Comparison of ENCODE assay signal across 8 cellular contexts in the genomic region with DNA sequence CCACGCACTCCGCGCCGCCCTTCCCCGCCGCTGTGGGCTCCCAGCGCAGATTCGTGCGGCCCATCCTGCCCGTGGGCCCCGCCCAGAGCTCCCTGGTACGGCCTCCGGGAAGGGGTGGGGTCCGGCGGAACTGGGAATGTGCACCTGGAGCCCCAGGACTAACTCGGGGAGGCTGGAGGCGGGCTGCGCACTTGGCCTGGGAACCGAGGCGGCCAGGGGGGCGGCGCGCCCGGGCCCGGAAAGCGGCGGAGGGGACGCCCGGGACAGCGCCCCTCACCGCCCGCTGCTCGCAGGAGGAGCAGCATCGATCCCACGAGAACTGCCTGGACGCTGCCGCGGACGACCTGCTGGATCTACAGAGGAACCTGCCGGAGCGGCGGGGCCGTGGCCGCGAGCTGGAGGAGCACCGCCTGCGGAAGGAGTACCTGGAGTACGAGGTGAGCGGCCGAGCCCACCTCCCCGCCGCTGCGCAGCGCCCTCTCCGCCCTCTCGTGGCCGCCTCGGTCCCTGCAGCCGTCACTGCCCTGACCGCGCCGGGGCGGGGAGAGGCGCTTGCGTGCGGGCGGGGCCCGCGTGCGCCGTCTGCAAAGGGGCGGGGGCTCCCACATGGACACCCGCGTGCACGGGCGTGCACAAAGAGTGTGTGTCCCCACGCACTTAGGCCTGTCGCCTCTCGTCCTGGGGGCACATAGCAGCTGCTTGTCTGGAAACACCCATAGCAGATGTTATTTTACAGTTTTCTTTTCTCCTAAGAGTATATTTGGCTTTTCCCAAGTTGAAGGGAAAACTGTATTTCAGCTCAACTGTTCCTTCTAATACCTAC. TPM values are rescaled to one million over a fixed set of nuclear protein-coding genes. Genes with fewer than 3 reads are reported as not detected.
DNase-seq lines count a peak whose midpoint lies in the region; ATAC-seq, FAIRE-seq and TF ChIP-seq lines count a peak whose summit lies in the region.

No MANE protein-coding gene starts in this region.

- H3K27ac ChIP-seq in kidney (ENCODE audit: low read depth in 2 of 2, low read length in 2 of 2) = peak overlapping the region; percentile 89

- TF ChIP-seq CTCF in HFF-Myc (IDR thresholded peaks at IDR 0.05; ENCODE audit: low read depth, low read length, missing control alignments) (peak; percentile 75), kidney (IDR thresholded peaks at IDR 0.05; ENCODE audit: borderline replicate concordance, extremely low read depth, insufficient read depth) (peak; percentile 88)

- peaks cover 0 to 2% of the 10 kb centered on the region in 2 donors for H3K36me3 ChIP-seq in kidney (ENCODE audit: control insufficient read depth in 1 of 2, insufficient read depth in 2 of 2, low read length in 2 of 2)

- H3K4me1 ChIP-seq in kidney (ENCODE audit: control insufficient read depth in 1 of 2, insufficient read depth in 1 of 2, low read depth in 1 of 2, low read length in 2 of 2) = peaks cover under 1 to 9% of the 10 kb centered on the region in 2 donors

- ATAC-seq in GM18519 (IDR thresholded peaks at IDR 0.05; ENCODE audit: low FRiP score, unreplicated experiment) = no peak

- FAIRE-seq in kidney (lab: Jason Lieb, UNC) = no peak

- H3K4me3 ChIP-seq in HFF-Myc (replicated peaks; ENCODE audit: low read depth, low read length) (peak overlapping the region; percentile 64), kidney (ENCODE audit: low read length in 2 of 2) (peak overlapping the region; percentile 56 to 73)

- DNase-seq in EH (ENCODE audit: low read depth) (peak; percentile 69), HFF-Myc (ENCODE audit: extremely low read depth, low read depth) (no peak), NCI-H1930 (lab: John Stamatoyannopoulos, UW) (peak; percentile 69 to 83), cerebellum (ENCODE audit: low spot score) (peak; percentile 82), kidney (peak; percentile 94)
- DNase-seq in activated CD4-positive, alpha-beta T cell treated with anti-CD3 and anti-CD28 coated beads for 24 hours (ENCODE audit: low read depth in 2 of 2) = peak; percentile 66 to 69
- peak; percentile 88 for DNase-seq in stimulated activated CD4-positive, alpha-beta T cell treated with anti-CD3 and anti-CD28 coated beads, Interleukin-15, amount 100 ng/mL, for 24 hours

- intact Hi-C loops in kidney (cut with DNase I) = no loop called here

- no peaks in the 10 kb centered on the region for H3K9me3 ChIP-seq in kidney (ENCODE audit: control insufficient read depth in 1 of 2, low read length in 2 of 2)

- H3K9ac ChIP-seq in kidney (ENCODE audit: low read length in 2 of 2) = peak overlapping the region; percentile 24 to 67

RNA-seq across cellular contexts. Expression of gene PSD4, which starts 25.2 kb away (rescaled TPM):
- total RNA-seq in cerebellum (4.0 TPM), kidney (42.0 TPM)
- 16.2 TPM for polyA plus RNA-seq in kidney (ENCODE audit: insufficient read depth, low read depth, low replicate concordance)
